ENCODE assay signal across 23 cellular contexts in genomic region chr2:50783116-50783515, GRCh38.
"Had no signal": no experiment of that assay in that cellular context is flagged by ENCODE, and none has a peak within 500 bp of the region (broad histone marks: within the 10 kb centered on the region; RNA-seq: fewer than 3 reads in every experiment).

No MANE protein-coding gene starts in this region.

- H3K4me3 Mint-ChIP-seq: mesothelial cell of epicardium; naive B cell; natural killer cell; stimulated activated naive B cell treated with anti-CD40 and anti-IgM and Interleukin-4, amounts not matched to agents 10 μg/mL and 1 μg/mL and 100 μg/mL, for 72 hours had no signal

- H3K4me3 ChIP-seq: left ventricle myocardium inferior, lung, ovary, right atrium auricular region, right lobe of liver, smooth muscle cell, stomach, testis, thyroid gland, transverse colon, upper lobe of left lung, vagina had no signal

- H3K27ac ChIP-seq: left ventricle myocardium inferior, ovary, right atrium auricular region, right lobe of liver, stomach, testis, thyroid gland, transverse colon, upper lobe of left lung, vagina had no signal

- ATAC-seq: natural killer cell; right lobe of liver; stimulated activated naive B cell treated with anti-CD40 and anti-IgM and Interleukin-4, amounts not matched to agents 10 μg/mL and 1 μg/mL and 100 μg/mL, for 72 hours; stimulated activated naive CD8-positive, alpha-beta T cell treated with anti-CD3 and anti-CD28 coated beads, Interleukin-15, Interleukin-2, amounts not matched to agents 100 U/mL and 50 U/mL, for 24 hours had no signal

- H3K36me3 Mint-ChIP-seq: mesothelial cell of epicardium; naive B cell; natural killer cell; stimulated activated naive B cell treated with anti-CD40 and anti-IgM and Interleukin-4, amounts not matched to agents 10 μg/mL and 1 μg/mL and 100 μg/mL, for 72 hours had no signal

- H3K27ac Mint-ChIP-seq: mesothelial cell of epicardium; naive B cell; natural killer cell; progenitor cell of endocrine pancreas; stimulated activated naive B cell treated with anti-CD40 and anti-IgM and Interleukin-4, amounts not matched to agents 10 μg/mL and 1 μg/mL and 100 μg/mL, for 72 hours had no signal

- DNase-seq: hypothalamus; kidney; left ventricle myocardium inferior; mesendoderm; naive B cell; natural killer cell; ovary; right lobe of liver; stimulated activated CD4-positive, alpha-beta T cell treated with anti-CD3 and anti-CD28 coated beads, Interleukin-1b, Interleukin-23, amount 100 ng/mL, for 48 hours; stimulated activated CD4-positive, alpha-beta T cell treated with anti-CD3 and anti-CD28 coated beads, Interleukin-2, amount 100 ng/mL, for 48 hours; stimulated activated naive B cell treated with anti-CD40 and anti-IgM and Interleukin-4, amounts not matched to agents 10 μg/mL and 1 μg/mL and 100 μg/mL, for 72 hours; stimulated activated naive CD8-positive, alpha-beta T cell treated with anti-CD3 and anti-CD28 coated beads, Interleukin-15, Interleukin-2, amounts not matched to agents 100 U/mL and 50 U/mL, for 24 hours; stomach; testis; thyroid gland; transverse colon; upper lobe of left lung had no signal

- H3K9me3 ChIP-seq: ovary, right atrium auricular region, right lobe of liver, testis, thyroid gland, transverse colon, vagina had no signal

- H3K27me3 ChIP-seq: ovary, right atrium auricular region, right lobe of liver, stomach, testis, thyroid gland, transverse colon, upper lobe of left lung, vagina had no signal

- H3K4me1 ChIP-seq: left ventricle myocardium inferior, right atrium auricular region, right lobe of liver, stomach, testis, thyroid gland, transverse colon, upper lobe of left lung, vagina had no signal

- H3K36me3 ChIP-seq: left ventricle myocardium inferior, ovary, right atrium auricular region, right lobe of liver, stomach, thyroid gland, transverse colon, upper lobe of left lung, vagina had no signal

- H3K27me3 Mint-ChIP-seq: naive B cell; progenitor cell of endocrine pancreas; stimulated activated naive B cell treated with anti-CD40 and anti-IgM and Interleukin-4, amounts not matched to agents 10 μg/mL and 1 μg/mL and 100 μg/mL, for 72 hours had no signal

- H3K4me1 Mint-ChIP-seq: naive B cell; natural killer cell; stimulated activated naive B cell treated with anti-CD40 and anti-IgM and Interleukin-4, amounts not matched to agents 10 μg/mL and 1 μg/mL and 100 μg/mL, for 72 hours had no signal
